In genomic region chr7:104161244-104161643, GRCh38 we compare ENCODE assay signal across 21 cellular contexts.
"Had no signal": no experiment of that assay in that cellular context is flagged by ENCODE, and none has a peak within 500 bp of the region (broad histone marks: within the 10 kb centered on the region; RNA-seq: fewer than 3 reads in every experiment).

No MANE protein-coding gene starts in this region.

- FAIRE-seq: HTR-8/SVneo had no signal

- H3K9me3 ChIP-seq: MG63 had no signal

- H3K27ac ChIP-seq: HL-60, SJCRH30 had no signal

- H3K27me3 ChIP-seq: MG63, SJCRH30 had no signal

- H3K4me3 ChIP-seq: MG63, SJCRH30 had no signal

- DNase-seq: KBM-7, MG63, NCI-H1092, NCI-H1105 treated with DMSO at 0.1 percent for 48 hours, NCI-H1417 treated with DMSO at 0.1 percent for 48 hours, NCI-H146, NCI-H187, NCI-H2029, NCI-H2081 treated with DMSO at 0.1 percent for 48 hours, NCI-H2171, NCI-H226, NCI-H510A, NCI-H524 treated with DMSO at 0.1 percent for 48 hours, NCI-H69, NCI-H774, RPMI8226, SHP77 treated with DMSO at 0.1 percent for 48 hours, SJCRH30 had no signal

- H3K4me1 ChIP-seq: SJCRH30 had no signal

- ATAC-seq: SK-N-SH treated with all-trans-retinoic acid at 6 μM for 48 hours had no signal
